In the genomic region with DNA sequence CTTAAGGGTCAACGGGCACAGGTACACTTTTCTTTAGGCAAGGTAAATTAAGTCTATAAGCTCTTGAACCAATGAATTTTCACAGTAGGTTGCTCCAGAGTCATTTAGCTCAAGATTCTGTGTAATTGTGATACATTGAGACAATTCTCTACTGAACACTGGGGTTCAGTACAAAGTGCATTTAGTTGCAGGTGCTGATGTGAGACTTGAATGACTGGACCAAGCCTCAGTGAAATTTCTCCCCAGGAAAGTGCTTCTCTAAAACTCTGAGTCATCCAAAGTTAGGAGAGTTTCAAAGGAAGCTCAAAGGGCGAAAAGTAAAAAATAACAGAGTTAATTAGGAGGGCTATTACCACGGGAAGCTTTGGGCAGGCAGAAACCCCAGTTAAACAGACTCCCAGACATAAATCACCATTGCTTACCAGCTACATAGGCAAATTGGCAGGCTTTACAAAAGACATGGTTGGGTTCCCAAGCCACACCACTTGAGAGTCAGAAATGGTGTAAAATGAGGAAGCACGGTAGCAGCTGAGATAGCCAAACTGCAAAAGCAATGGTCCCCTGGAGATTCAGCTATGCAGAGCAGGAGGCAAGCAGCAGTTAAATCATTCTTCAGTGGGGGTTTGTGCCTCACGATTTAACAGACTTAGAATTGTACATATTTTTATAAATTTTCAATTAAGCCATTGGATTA, we compare ENCODE assay signal across 21 cellular contexts.
DNase-seq lines count a peak whose midpoint lies in the region; ATAC-seq lines count a peak whose summit lies in the region.
"Had no signal": no experiment of that assay in that cellular context is flagged by ENCODE, and none has a peak within 500 bp of the region (broad histone marks: within the 10 kb centered on the region; RNA-seq: fewer than 3 reads in every experiment).

No MANE protein-coding gene starts in this region.

- ATAC-seq in GM18868 (IDR thresholded peaks at IDR 0.05; ENCODE audit: unreplicated experiment) (peak; percentile 97), HG03378 (IDR thresholded peaks at IDR 0.05; ENCODE audit: unreplicated experiment) (peak; percentile 75)
- no peak for ATAC-seq in stimulated activated effector memory CD8-positive, alpha-beta T cell treated with anti-CD3 and anti-CD28 coated beads, Interleukin-12 subunit alpha, Interleukin-12 subunit beta, amount 100 ng/mL, for 72 hours
- ATAC-seq: left lung, upper lobe of right lung had no signal

- H3K36me3 Mint-ChIP-seq in stimulated activated effector memory CD8-positive, alpha-beta T cell treated with anti-CD3 and anti-CD28 coated beads, Interleukin-12 subunit alpha, Interleukin-12 subunit beta, amount 100 ng/mL, for 72 hours, result no peaks in the 10 kb centered on the region
- H3K36me3 Mint-ChIP-seq: IgD-negative memory B cell, WTC11 had no signal

- H3K9me3 Mint-ChIP-seq in stimulated activated effector memory CD8-positive, alpha-beta T cell treated with anti-CD3 and anti-CD28 coated beads, Interleukin-12 subunit alpha, Interleukin-12 subunit beta, amount 100 ng/mL, for 72 hours, result no peaks in the 10 kb centered on the region
- H3K9me3 Mint-ChIP-seq: activated CD4-positive, alpha-beta memory T cell treated with anti-CD3 and anti-CD28 coated beads, Interleukin-2, amount 10 ng/mL, durations not matched to agents 7 days and 5 days; T-helper 2 cell treated with Interferon-gamma antibody and Interleukin-4, amounts not matched to agents 5 μg/mL and 100 μg/mL, for 36 hours; WTC11 had no signal

- DNase-seq in astrocyte of the hippocampus (ENCODE audit: low read depth, low spot score) (peak; percentile 25), stromal cell of bone marrow (ENCODE audit: low read depth) (peak; percentile 1), mucosa of gallbladder (ENCODE audit: low spot score) (no peak), HT-29 (ENCODE audit: low spot score) (no peak)
- DNase-seq in stimulated activated effector memory CD8-positive, alpha-beta T cell treated with anti-CD3 and anti-CD28 coated beads, Interleukin-12 subunit alpha, Interleukin-12 subunit beta, amount 100 ng/mL, for 72 hours (ENCODE audit: low spot score in 2 of 2), result no peak
- DNase-seq: activated CD4-positive, alpha-beta memory T cell treated with anti-CD3 and anti-CD28 coated beads, Interleukin-2, amount 10 ng/mL, durations not matched to agents 7 days and 5 days; activated gamma-delta T cell treated with Interleukin-2 at 50 U/mL for 16 hours; activated T-cell treated with anti-CD3 and anti-CD28 coated beads for 4 hours; Caco-2; left lung; midbrain; NCI-H1694; NCI-H345; stimulated activated CD4-positive, alpha-beta T cell treated with anti-CD3 and anti-CD28 coated beads, Interleukin-2, amount 100 ng/mL, for 48 hours; upper lobe of right lung had no signal

- no peaks in the 10 kb centered on the region for H3K4me1 Mint-ChIP-seq in stimulated activated effector memory CD8-positive, alpha-beta T cell treated with anti-CD3 and anti-CD28 coated beads, Interleukin-12 subunit alpha, Interleukin-12 subunit beta, amount 100 ng/mL, for 72 hours
- H3K4me1 Mint-ChIP-seq: activated CD4-positive, alpha-beta memory T cell treated with anti-CD3 and anti-CD28 coated beads, Interleukin-2, amount 10 ng/mL, durations not matched to agents 7 days and 5 days had no signal

- H3K4me3 Mint-ChIP-seq in stimulated activated effector memory CD8-positive, alpha-beta T cell treated with anti-CD3 and anti-CD28 coated beads, Interleukin-12 subunit alpha, Interleukin-12 subunit beta, amount 100 ng/mL, for 72 hours, result no peak overlapping the region
- H3K4me3 Mint-ChIP-seq: activated CD4-positive, alpha-beta memory T cell treated with anti-CD3 and anti-CD28 coated beads, Interleukin-2, amount 10 ng/mL, durations not matched to agents 7 days and 5 days; IgD-negative memory B cell; nephron; T-helper 2 cell treated with Interferon-gamma antibody and Interleukin-4, amounts not matched to agents 5 μg/mL and 100 μg/mL, for 36 hours; WTC11 had no signal

- no peak overlapping the region for H3K27ac Mint-ChIP-seq in stimulated activated effector memory CD8-positive, alpha-beta T cell treated with anti-CD3 and anti-CD28 coated beads, Interleukin-12 subunit alpha, Interleukin-12 subunit beta, amount 100 ng/mL, for 72 hours
- H3K27ac Mint-ChIP-seq: activated CD4-positive, alpha-beta memory T cell treated with anti-CD3 and anti-CD28 coated beads, Interleukin-2, amount 10 ng/mL, durations not matched to agents 7 days and 5 days; IgD-negative memory B cell; T-helper 2 cell treated with Interferon-gamma antibody and Interleukin-4, amounts not matched to agents 5 μg/mL and 100 μg/mL, for 36 hours; WTC11 had no signal

Comparison
In these comparisons a context has a peak if more than half of its experiments do, and no peak if none do; other contexts are left out.
1. DNase-seq: peak in astrocyte of the hippocampus (single experiment) and stromal cell of bone marrow (single experiment); none in stimulated activated effector memory CD8-positive, alpha-beta T cell treated with anti-CD3 and anti-CD28 coated beads, Interleukin-12 subunit alpha, Interleukin-12 subunit beta, amount 100 ng/mL, for 72 hours (0 of 2), mucosa of gallbladder (single experiment) and HT-29 (single experiment).